20 cellular contexts compared by ENCODE assay signal in genomic region chr12:109737631-109738030, GRCh38. TPM values are rescaled to one million over a fixed set of nuclear protein-coding genes. Genes with fewer than 3 reads are reported as not detected.
DNase-seq lines count a peak whose midpoint lies in the region; ATAC-seq and TF ChIP-seq lines count a peak whose summit lies in the region.
"Had no signal": no experiment of that assay in that cellular context is flagged by ENCODE, and none has a peak within 500 bp of the region (broad histone marks: within the 10 kb centered on the region; RNA-seq: fewer than 3 reads in every experiment).

No MANE protein-coding gene starts in this region.

- no peak overlapping the region for H3K27ac Mint-ChIP-seq in activated T-helper 2 cell treated with anti-CD3 and anti-CD28 coated beads, Interferon-gamma antibody, Interleukin-2, Interleukin-4, amounts not matched to agents 10 μg/mL and 5 μg/mL and 100 μg/mL, durations not matched to agents 14 hours and 24 hours and 36 hours
- H3K27ac Mint-ChIP-seq: activated naive CD8-positive, alpha-beta T cell treated with anti-CD3 and anti-CD28 coated beads, Interleukin-2, amount 50 U/mL, for 24 hours; memory B cell had no signal

- H3K27me3 Mint-ChIP-seq in activated T-helper 2 cell treated with anti-CD3 and anti-CD28 coated beads, Interferon-gamma antibody, Interleukin-2, Interleukin-4, amounts not matched to agents 10 μg/mL and 5 μg/mL and 100 μg/mL, durations not matched to agents 14 hours and 24 hours and 36 hours (ENCODE audit: low read depth): peaks cover 17% of the 10 kb centered on the region

- H3K4me1 Mint-ChIP-seq in activated T-helper 2 cell treated with anti-CD3 and anti-CD28 coated beads, Interferon-gamma antibody, Interleukin-2, Interleukin-4, amounts not matched to agents 10 μg/mL and 5 μg/mL and 100 μg/mL, durations not matched to agents 14 hours and 24 hours and 36 hours (ENCODE audit: low read depth): no peaks in the 10 kb centered on the region
- H3K4me1 Mint-ChIP-seq: activated naive CD8-positive, alpha-beta T cell treated with anti-CD3 and anti-CD28 coated beads, Interleukin-2, amount 50 U/mL, for 24 hours; memory B cell had no signal

- ATAC-seq in SK-N-SH treated with all-trans-retinoic acid at 6 μM for 48 hours: no peak
- ATAC-seq: activated naive CD8-positive, alpha-beta T cell treated with anti-CD3 and anti-CD28 coated beads, Interleukin-2, amount 50 U/mL, for 24 hours had no signal

- no peaks in the 10 kb centered on the region for H3K36me3 Mint-ChIP-seq in activated T-helper 2 cell treated with anti-CD3 and anti-CD28 coated beads, Interferon-gamma antibody, Interleukin-2, Interleukin-4, amounts not matched to agents 10 μg/mL and 5 μg/mL and 100 μg/mL, durations not matched to agents 14 hours and 24 hours and 36 hours (ENCODE audit: low read depth)
- H3K36me3 Mint-ChIP-seq: CD4-positive, CD25-positive, alpha-beta regulatory T cell; memory B cell had no signal

- intact Hi-C loops in activated T-helper 2 cell treated with anti-CD3 and anti-CD28 coated beads, Interferon-gamma antibody, Interleukin-2, Interleukin-4, amounts not matched to agents 10 μg/mL and 5 μg/mL and 100 μg/mL, durations not matched to agents 14 hours and 24 hours and 36 hours (cut with micrococcal nuclease): no loop called here

- no peaks in the 10 kb centered on the region for H3K9me3 Mint-ChIP-seq in activated T-helper 2 cell treated with anti-CD3 and anti-CD28 coated beads, Interferon-gamma antibody, Interleukin-2, Interleukin-4, amounts not matched to agents 10 μg/mL and 5 μg/mL and 100 μg/mL, durations not matched to agents 14 hours and 24 hours and 36 hours
- H3K9me3 Mint-ChIP-seq: activated naive CD8-positive, alpha-beta T cell treated with anti-CD3 and anti-CD28 coated beads, Interleukin-2, amount 50 U/mL, for 24 hours; CD4-positive, CD25-positive, alpha-beta regulatory T cell; H9; memory B cell had no signal

- H3K4me3 Mint-ChIP-seq in activated T-helper 2 cell treated with anti-CD3 and anti-CD28 coated beads, Interferon-gamma antibody, Interleukin-2, Interleukin-4, amounts not matched to agents 10 μg/mL and 5 μg/mL and 100 μg/mL, durations not matched to agents 14 hours and 24 hours and 36 hours (ENCODE audit: low read depth): no peak overlapping the region
- H3K4me3 Mint-ChIP-seq: activated naive CD8-positive, alpha-beta T cell treated with anti-CD3 and anti-CD28 coated beads, Interleukin-2, amount 50 U/mL, for 24 hours; memory B cell had no signal

- DNase-seq in DMS79 treated with DMSO at 0.1 percent for 48 hours (lab: John Stamatoyannopoulos, UW) (peak; percentile 22), DMS79 (lab: John Stamatoyannopoulos, UW) (no peak), kidney glomerular epithelial cell (lab: John Stamatoyannopoulos, UW) (peak; percentile 52), renal cortical epithelial cell (ENCODE audit: low read depth) (peak; percentile 86), GF-D8 (lab: John Stamatoyannopoulos, UW) (no peak)
- no peak for DNase-seq in stimulated activated naive CD4-positive, alpha-beta T cell treated with Interleukin-2 at 50 U/mL for 16 hours (lab: John Stamatoyannopoulos, UW)
- DNase-seq in activated T-helper 2 cell treated with anti-CD3 and anti-CD28 coated beads, Interferon-gamma antibody, Interleukin-2, Interleukin-4, amounts not matched to agents 10 μg/mL and 5 μg/mL and 100 μg/mL, durations not matched to agents 14 hours and 24 hours and 36 hours (ENCODE audit: low spot score): no peak
- DNase-seq: 8988T; activated CD4-positive, alpha-beta T cell treated with anti-CD3 and anti-CD28 coated beads for 48 hours; activated naive CD8-positive, alpha-beta T cell treated with anti-CD3 and anti-CD28 coated beads, Interleukin-2, amount 50 U/mL, for 24 hours; activated T-cell treated with anti-CD3 and anti-CD28 coated beads for 4 hours; caudate nucleus; CD4-positive, CD25-positive, alpha-beta regulatory T cell; effector memory CD4-positive, alpha-beta T cell; NCI-H2171; SHP77 treated with DMSO at 0.1 percent for 48 hours; thyroid gland had no signal

TF ChIP-seq in SK-N-SH treated with all-trans-retinoic acid at 6 μM for 48 hours, 23 proteins besides CTCF, POLR2A, EP300 and RAD21:
- TF ChIP-seq, protein P1, sequence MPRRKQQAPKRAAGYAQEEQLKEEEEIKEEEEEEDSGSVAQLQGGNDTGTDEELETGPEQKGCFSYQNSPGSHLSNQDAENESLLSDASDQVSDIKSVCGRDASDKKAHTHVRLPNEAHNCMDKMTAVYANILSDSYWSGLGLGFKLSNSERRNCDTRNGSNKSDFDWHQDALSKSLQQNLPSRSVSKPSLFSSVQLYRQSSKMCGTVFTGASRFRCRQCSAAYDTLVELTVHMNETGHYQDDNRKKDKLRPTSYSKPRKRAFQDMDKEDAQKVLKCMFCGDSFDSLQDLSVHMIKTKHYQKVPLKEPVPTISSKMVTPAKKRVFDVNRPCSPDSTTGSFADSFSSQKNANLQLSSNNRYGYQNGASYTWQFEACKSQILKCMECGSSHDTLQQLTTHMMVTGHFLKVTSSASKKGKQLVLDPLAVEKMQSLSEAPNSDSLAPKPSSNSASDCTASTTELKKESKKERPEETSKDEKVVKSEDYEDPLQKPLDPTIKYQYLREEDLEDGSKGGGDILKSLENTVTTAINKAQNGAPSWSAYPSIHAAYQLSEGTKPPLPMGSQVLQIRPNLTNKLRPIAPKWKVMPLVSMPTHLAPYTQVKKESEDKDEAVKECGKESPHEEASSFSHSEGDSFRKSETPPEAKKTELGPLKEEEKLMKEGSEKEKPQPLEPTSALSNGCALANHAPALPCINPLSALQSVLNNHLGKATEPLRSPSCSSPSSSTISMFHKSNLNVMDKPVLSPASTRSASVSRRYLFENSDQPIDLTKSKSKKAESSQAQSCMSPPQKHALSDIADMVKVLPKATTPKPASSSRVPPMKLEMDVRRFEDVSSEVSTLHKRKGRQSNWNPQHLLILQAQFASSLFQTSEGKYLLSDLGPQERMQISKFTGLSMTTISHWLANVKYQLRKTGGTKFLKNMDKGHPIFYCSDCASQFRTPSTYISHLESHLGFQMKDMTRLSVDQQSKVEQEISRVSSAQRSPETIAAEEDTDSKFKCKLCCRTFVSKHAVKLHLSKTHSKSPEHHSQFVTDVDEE (CRISPR knock-in tag; IDR thresholded peaks at IDR 0.05): no peak
- TF ChIP-seq TCF4 (CRISPR knock-in tag; IDR thresholded peaks at IDR 0.05; ENCODE audit: borderline replicate concordance): peak; percentile 50; the same call in 1 of the 2 replicates

RNA-seq across cellular contexts. Expression of gene FAM222A, which starts 24.0 kb away (rescaled TPM):
- 0.35 and 3.1 TPM in 2 replicates for total RNA-seq in renal cortical epithelial cell
- 1.4 and 1.6 TPM in 2 replicates for total RNA-seq in activated T-helper 2 cell treated with anti-CD3 and anti-CD28 coated beads, Interferon-gamma antibody, Interleukin-2, Interleukin-4, amounts not matched to agents 10 μg/mL and 5 μg/mL and 100 μg/mL, durations not matched to agents 14 hours and 24 hours and 36 hours

Comparison
In these comparisons a context has a peak if more than half of its experiments do, and no peak if none do; other contexts are left out.
1. DNase-seq: peak in DMS79 treated with DMSO at 0.1 percent for 48 hours (single experiment), kidney glomerular epithelial cell (single experiment) and renal cortical epithelial cell (single experiment); none in DMS79 (single experiment), stimulated activated naive CD4-positive, alpha-beta T cell treated with Interleukin-2 at 50 U/mL for 16 hours (single experiment), GF-D8 (single experiment) and activated T-helper 2 cell treated with anti-CD3 and anti-CD28 coated beads, Interferon-gamma antibody, Interleukin-2, Interleukin-4, amounts not matched to agents 10 μg/mL and 5 μg/mL and 100 μg/mL, durations not matched to agents 14 hours and 24 hours and 36 hours (single experiment).